ENCODE assay signal across 19 cellular contexts in genomic region chr5:113896789-113897188, GRCh38.
A peak's percentile ranks its signal among the peaks of the same experiment; 100 is the strongest.
DNase-seq lines count a peak whose midpoint lies in the region; ATAC-seq, FAIRE-seq and TF ChIP-seq lines count a peak whose summit lies in the region.
"Had no signal": no experiment of that assay in that cellular context is flagged by ENCODE, and none has a peak within 500 bp of the region (broad histone marks: within the 10 kb centered on the region; RNA-seq: fewer than 3 reads in every experiment).

No MANE protein-coding gene starts in this region.

- H3K4me3 Mint-ChIP-seq in progenitor cell of endocrine pancreas (ENCODE audit: low read depth) = no peak overlapping the region
- H3K4me3 Mint-ChIP-seq: CD4-positive, alpha-beta memory T cell; GM23338; HFFc6 had no signal

- H4K8ac ChIP-seq in H1 (ENCODE audit: extremely low read depth, insufficient read depth, low read length) = no peak overlapping the region

- no peak overlapping the region for H2BK20ac ChIP-seq in H1 (ENCODE audit: low read length)

- H3F3A ChIP-seq in neural cell (ENCODE audit: insufficient read depth, low read length, poor library complexity, severe bottlenecking) = no peaks in the 10 kb centered on the region

- no peak overlapping the region for H2BK5ac ChIP-seq in H1 (ENCODE audit: low read depth, low read length)

- no peak overlapping the region for H3K23ac ChIP-seq in H1 (ENCODE audit: insufficient read length)

- H3K9me3 Mint-ChIP-seq in progenitor cell of endocrine pancreas (ENCODE audit: low read depth) = no peaks in the 10 kb centered on the region
- H3K9me3 Mint-ChIP-seq: GM23338, HFFc6 had no signal

- H3K4me2 ChIP-seq in H1 (ENCODE audit: insufficient read depth in 1 of 2, low read depth in 2 of 2, low read length in 2 of 2) (no peak overlapping the region), neural cell (ENCODE audit: low read length) (no peak overlapping the region)
- H3K4me2 ChIP-seq: GM23338 had no signal

- H3K56ac ChIP-seq in H1 (replicated peaks; ENCODE audit: insufficient read length, low read depth, low read length) = no peak overlapping the region

- H2BK12ac ChIP-seq in H1 (ENCODE audit: low read depth, low read length) = no peak overlapping the region

- no peaks in the 10 kb centered on the region for H4K20me1 ChIP-seq in H1 (replicated peaks in 1 of 2; ENCODE audit: control insufficient read depth in 1 of 2, insufficient read depth in 2 of 2, low read length in 2 of 2)
- no peaks in the 10 kb centered on the region for H4K20me1 ChIP-seq in neural cell (ENCODE audit: insufficient read depth)

- H3K14ac ChIP-seq in H1 (ENCODE audit: insufficient read length) = no peak overlapping the region

- no peaks in the 10 kb centered on the region for H3K79me2 ChIP-seq in H1 (ENCODE audit: control insufficient read depth in 1 of 2, insufficient read depth in 2 of 2, low read length in 2 of 2)
- no peaks in the 10 kb centered on the region for H3K79me2 ChIP-seq in neural cell (replicated peaks; ENCODE audit: insufficient read depth, low read length)

- H4K91ac ChIP-seq in H1 (replicated peaks; ENCODE audit: insufficient read length, low read length) = no peak overlapping the region

- H3K36me3 ChIP-seq in H1 (ENCODE audit: control insufficient read depth in 2 of 4, insufficient read depth in 4 of 4, low read length in 3 of 4) (no peaks in the 10 kb centered on the region), neural cell (ENCODE audit: insufficient read depth, low read length) (no peaks in the 10 kb centered on the region)
- H3K36me3 ChIP-seq: HAP-1 had no signal

- TF ChIP-seq CTCF in H1 (IDR thresholded peaks at IDR 0.05; ENCODE audit: control extremely low read depth in 1 of 3, insufficient read depth in 1 of 3, low read depth in 1 of 3, low read length in 3 of 3) (no peak), neural cell (IDR thresholded peaks at IDR 0.05; ENCODE audit: poor library complexity, severe bottlenecking) (no peak), progenitor cell of endocrine pancreas (IDR thresholded peaks at IDR 0.05; ENCODE audit: unreplicated experiment) (no peak)

- H3K9ac ChIP-seq in H1 (replicated peaks in 1 of 4; ENCODE audit: extremely low read depth in 1 of 4, low read depth in 3 of 4, low read length in 3 of 4) (no peak overlapping the region), neural cell (ENCODE audit: low read length) (no peak overlapping the region)

- DNase-seq in NCI-H146 (lab: John Stamatoyannopoulos, UW) = peak; percentile 94
- peak; percentile 79 for DNase-seq in NCI-H69 (lab: John Stamatoyannopoulos, UW)
- no peak for DNase-seq in H1 (ENCODE audit: low read depth in 1 of 2, low spot score in 2 of 2)
- DNase-seq in retina = no peak
- DNase-seq in nucleus accumbens (lab: John Stamatoyannopoulos, UW) = no peak
- no peak for DNase-seq in progenitor cell of endocrine pancreas (ENCODE audit: low spot score, unreplicated experiment)
- DNase-seq: C1 segment of cervical spinal cord; CD4-positive, alpha-beta memory T cell; DMS53; DMS79 treated with DMSO at 0.1 percent for 48 hours; GF-D8; HFFc6 had no signal

- no peak overlapping the region for H2BK120ac ChIP-seq in H1 (replicated peaks; ENCODE audit: low read depth, low read length)

- ATAC-seq in HG02973 (IDR thresholded peaks at IDR 0.05; ENCODE audit: unreplicated experiment) = no peak
- ATAC-seq: GM23338 had no signal

- H3K27me3 ChIP-seq in H1 (replicated peaks in 1 of 4; ENCODE audit: control insufficient read depth in 3 of 4, extremely low read depth in 1 of 4, insufficient read depth in 3 of 4, low read length in 3 of 4) (no peaks in the 10 kb centered on the region), neural cell (ENCODE audit: insufficient read depth, low read depth, low read length) (no peaks in the 10 kb centered on the region)

- TF ChIP-seq EP300 in H1 (IDR thresholded peaks at IDR 0.05; ENCODE audit: borderline replicate concordance in 1 of 2, low read depth in 2 of 2, low read length in 2 of 2) = no peak
- peak; percentile 57 for TF ChIP-seq EP300 in neural cell (conservative IDR thresholded peaks at IDR 0.05; ENCODE audit: poor library complexity, severe bottlenecking)

- H3K9me2 ChIP-seq in neural cell (ENCODE audit: insufficient read depth, low read length) = no peaks in the 10 kb centered on the region

- no peaks in the 10 kb centered on the region; the same call in 1 of the 2 replicates for H3K23me2 ChIP-seq in H1 (ENCODE audit: low read depth, low read length)

- FAIRE-seq in H1 (lab: Jason Lieb, UNC) = no peak
- FAIRE-seq: GM12891, GM18507, H54 had no signal

- H3K9me3 ChIP-seq in H1 (ENCODE audit: insufficient read depth in 2 of 2, low read depth in 1 of 2, low read length in 1 of 2) (no peaks in the 10 kb centered on the region), neural cell (ENCODE audit: low read length) (no peaks in the 10 kb centered on the region)
- H3K9me3 ChIP-seq: HAP-1 had no signal

- H4K5ac ChIP-seq in H1 (ENCODE audit: insufficient read length, low read depth, low read length) = no peak overlapping the region

- CTCF ChIA-PET in H1 (lab: Charles Lee; ENCODE audit: partially characterized antibody) = interaction anchor here (1.8 kb wide), 1 partner anchor 217 kb away, joined by 4 read pairs; no protein-coding TSS in a partner anchor

- H3K4ac ChIP-seq in H1 (replicated peaks; ENCODE audit: insufficient read length, low read depth, low read length) = no peak overlapping the region

- no peak overlapping the region for H3K18ac ChIP-seq in H1 (ENCODE audit: extremely low read depth, low read length)

- no peak overlapping the region for H3K27ac ChIP-seq in H1 (ENCODE audit: low read depth, low read length)
- H3K27ac ChIP-seq in neural cell (ENCODE audit: low read length) = no peak overlapping the region

- no peaks in the 10 kb centered on the region for H3K4me1 ChIP-seq in H1 (replicated peaks in 1 of 4; ENCODE audit: control insufficient read depth in 3 of 4, insufficient read depth in 4 of 4, low read length in 3 of 4)

- H3K79me1 ChIP-seq in H1 (ENCODE audit: low read depth, low read length) = no peaks in the 10 kb centered on the region

- H3K27ac Mint-ChIP-seq in progenitor cell of endocrine pancreas = no peak overlapping the region
- H3K27ac Mint-ChIP-seq: CD4-positive, alpha-beta memory T cell; GM23338; HFFc6 had no signal

- TF ChIP-seq POLR2A in H1 (IDR thresholded peaks at IDR 0.05; ENCODE audit: control extremely low read depth in 1 of 2, low read depth in 2 of 2, low read length in 2 of 2) = no peak

- no peaks in the 10 kb centered on the region for H3K36me3 Mint-ChIP-seq in progenitor cell of endocrine pancreas (ENCODE audit: insufficient read depth)
- H3K36me3 Mint-ChIP-seq: CD4-positive, alpha-beta memory T cell had no signal

- TF ChIP-seq RAD21 in H1 (IDR thresholded peaks at IDR 0.05 in 1 of 2, conservative IDR thresholded peaks at IDR 0.05 in 1 of 2; ENCODE audit: low read depth in 2 of 2, low read length in 2 of 2) = no peak
- TF ChIP-seq RAD21 in neural cell (conservative IDR thresholded peaks at IDR 0.05) = no peak

- H2AK5ac ChIP-seq in H1 (ENCODE audit: low read depth, low read length) = no peak overlapping the region

- no peak overlapping the region for H3K4me3 ChIP-seq in H1 (ENCODE audit: extremely low read depth in 1 of 4, insufficient read depth in 2 of 4, low read depth in 3 of 4, low read length in 4 of 4)
- H3K4me3 ChIP-seq in neural cell (ENCODE audit: low read length) = no peak overlapping the region
- H3K4me3 ChIP-seq: GM23338, HAP-1 had no signal

- H2BK15ac ChIP-seq in H1 (ENCODE audit: low read length) = no peak overlapping the region

- peaks cover 28% of the 10 kb centered on the region for H3K4me1 Mint-ChIP-seq in progenitor cell of endocrine pancreas (ENCODE audit: low read depth)
- H3K4me1 Mint-ChIP-seq: CD4-positive, alpha-beta memory T cell had no signal

- POLR2A ChIA-PET in H1 (lab: Charles Lee; ENCODE audit: partially characterized antibody) = no interaction called here

- 87% methylated on average over 3 of the region's 3 CpGs; no CpG with 5 or more reads in 1 of the 2 experiments for WGBS in H1 (ENCODE audit: extremely low coverage in 1 of 2, insufficient coverage in 1 of 2, insufficient read length in 1 of 2, insufficient replicate concordance in 2 of 2, low coverage in 1 of 2, low lambda C conversion rate in 2 of 2, missing lambda C conversion rate in 1 of 2), 2 experiments

- H3K27me3 Mint-ChIP-seq in progenitor cell of endocrine pancreas = peaks cover 61% of the 10 kb centered on the region
- H3K27me3 Mint-ChIP-seq: CD4-positive, alpha-beta memory T cell had no signal

- H2AFZ ChIP-seq in H1 (ENCODE audit: low read length) (0 out of 2 replicates have a peak overlapping the region, but pooled peaks have one; percentile 65), neural cell (ENCODE audit: low read depth, low read length) (no peak overlapping the region)
- H2AFZ ChIP-seq: GM23338 had no signal

TF ChIP-seq in H1, 55 proteins besides CTCF, POLR2A, EP300 and RAD21 (continues in another document):
- no peak for TF ChIP-seq CEBPB (IDR thresholded peaks at IDR 0.05; ENCODE audit: low read depth, low read length)
- no peak for TF ChIP-seq ATF3 (IDR thresholded peaks at IDR 0.05; ENCODE audit: insufficient read depth, low read depth, low read length)
- no peak for TF ChIP-seq TAF1 (IDR thresholded peaks at IDR 0.05; ENCODE audit: low read depth, low read length)
- no peak for TF ChIP-seq CHD2 (IDR thresholded peaks at IDR 0.05; ENCODE audit: low read length)
- TF ChIP-seq SIX5 (IDR thresholded peaks at IDR 0.05; ENCODE audit: low read depth, low read length) = no peak

TF ChIP-seq in neural cell, 6 proteins besides CTCF, POLR2A, EP300 and RAD21:
- TF ChIP-seq SMC3 (conservative IDR thresholded peaks at IDR 0.05; ENCODE audit: poor library complexity) = no peak
- TF ChIP-seq POLR2AphosphoS5 (IDR thresholded peaks at IDR 0.05) = peak; percentile 75

Comparison
In these comparisons a context has a peak if more than half of its experiments do, and no peak if none do; other contexts are left out.
1. DNase-seq: peak in NCI-H146 (single experiment) and NCI-H69 (single experiment); none in H1 (0 of 2), retina (single experiment), nucleus accumbens (0 of 56) and progenitor cell of endocrine pancreas (single experiment).